Comparison of ENCODE assay signal across 17 cellular contexts in the genomic region with DNA sequence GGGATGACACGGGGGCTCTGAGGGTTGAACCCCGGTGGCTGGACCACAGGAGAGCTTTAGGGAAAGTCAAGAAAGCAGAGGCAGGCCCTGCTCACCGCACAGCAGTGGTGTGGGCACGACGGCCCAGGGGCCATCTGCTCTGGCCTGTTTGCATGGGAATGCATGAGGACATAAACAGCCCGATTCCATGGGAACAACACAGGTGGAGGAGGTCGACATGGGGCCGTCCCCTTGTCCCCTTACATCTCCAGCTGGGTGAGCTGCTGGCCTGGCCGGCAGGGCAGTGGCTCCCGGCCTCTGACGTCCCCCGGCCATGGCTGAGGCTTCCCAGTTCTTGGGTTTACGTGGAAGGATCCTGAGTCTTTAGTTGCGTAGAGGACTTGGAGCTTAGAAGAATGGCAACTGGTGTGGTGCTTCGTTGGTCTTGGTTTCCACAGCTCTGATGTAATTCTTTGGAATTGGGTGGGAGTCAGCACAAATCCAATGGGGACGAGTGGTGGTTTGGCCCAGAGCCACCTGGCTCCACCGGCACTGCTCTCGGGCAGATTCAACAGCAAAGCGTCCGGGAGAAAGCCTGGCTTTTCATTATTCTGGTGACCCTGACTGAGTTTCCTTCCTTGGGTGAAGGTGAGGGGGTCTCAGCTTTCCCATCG.
DNase-seq lines count a peak whose midpoint lies in the region; ATAC-seq and TF ChIP-seq lines count a peak whose summit lies in the region.
"Had no signal": no experiment of that assay in that cellular context is flagged by ENCODE, and none has a peak within 500 bp of the region (broad histone marks: within the 10 kb centered on the region; RNA-seq: fewer than 3 reads in every experiment).

No MANE protein-coding gene starts in this region.

- DNase-seq in cerebellum (ENCODE audit: low spot score), result peak; percentile 5
- peak; percentile 75 to 88 (median 86) for DNase-seq in right cardiac atrium
- DNase-seq in sciatic nerve (ENCODE audit: low spot score), result peak; percentile 89
- DNase-seq in stimulated activated CD4-positive, alpha-beta T cell treated with anti-CD3 and anti-CD28 coated beads, Interleukin-15, amount 100 ng/mL, for 24 hours, result no peak
- no peak for DNase-seq in NCI-H1930 (lab: John Stamatoyannopoulos, UW)
- no peak for DNase-seq in OCI-LY7 (ENCODE audit: low spot score)
- DNase-seq: activated effector memory CD4-positive, alpha-beta T cell treated with anti-CD3 and anti-CD28 coated beads, Interleukin-2, amount 50 U/mL, for 16 hours; COR-L47; effector CD4-positive, alpha-beta T cell; foreskin melanocyte; GF-D8; NCI-H187; NCI-H526; WERI-Rb-1 had no signal

- H3K4me3 ChIP-seq in right cardiac atrium (ENCODE audit: low read length), result no peak overlapping the region
- H3K4me3 ChIP-seq in OCI-LY7 (ENCODE audit: low read depth, low read length, poor library complexity, severe bottlenecking), result no peak overlapping the region

- CTCF ChIA-PET in OCI-LY7 (lab: Charles Lee; ENCODE audit: unreplicated experiment), result no interaction called here

- intact Hi-C loops in right cardiac atrium (cut with DNase I), result no loop called here
- intact Hi-C loops in sciatic nerve (cut with DNase I), result no loop called here
- intact Hi-C loops in OCI-LY7 (cut with micrococcal nuclease; ENCODE audit: unreplicated experiment), result no loop called here

- BruUV-seq in OCI-LY7 (replicated peaks; lab: Mats Ljungman, UMichigan), result no TSS peak

- peak overlapping the region; percentile 13; the same call in 1 of the 2 replicates for H3K27ac ChIP-seq in C4-2B
- no peak overlapping the region for H3K27ac ChIP-seq in right cardiac atrium (ENCODE audit: low read length)
- H3K27ac ChIP-seq in OCI-LY7 (ENCODE audit: low read depth, low read length, poor library complexity, severe bottlenecking), result no peak overlapping the region
- H3K27ac ChIP-seq: WERI-Rb-1 had no signal

- H3K79me2 ChIP-seq in OCI-LY7 (ENCODE audit: insufficient read depth, low read depth, low read length), result no peaks in the 10 kb centered on the region

- H3K36me3 ChIP-seq in OCI-LY7 (ENCODE audit: insufficient read depth, low read length), result no peaks in the 10 kb centered on the region
- H3K36me3 ChIP-seq: WERI-Rb-1 had no signal

- TF ChIP-seq CTCF in C4-2B (conservative IDR thresholded peaks at IDR 0.05), result no peak
- TF ChIP-seq CTCF in OCI-LY7 (conservative IDR thresholded peaks at IDR 0.05; ENCODE audit: low read length), result no peak

- POLR2A ChIA-PET in OCI-LY7 (lab: Charles Lee), result no interaction called here

- 64% methylated on average over 21 of the region's 21 CpGs for WGBS in right cardiac atrium

- no peak overlapping the region for H3K4me2 ChIP-seq in OCI-LY7 (ENCODE audit: low read length)

- no peaks in the 10 kb centered on the region for H4K20me1 ChIP-seq in OCI-LY7 (ENCODE audit: insufficient read depth, low read length)

- H3K4me1 ChIP-seq in right cardiac atrium (ENCODE audit: control insufficient read depth, insufficient read depth, low read length) (no peaks in the 10 kb centered on the region), OCI-LY7 (ENCODE audit: insufficient read depth, low read length, poor library complexity, severe bottlenecking) (no peaks in the 10 kb centered on the region)

- H3K9me3 ChIP-seq in right cardiac atrium (ENCODE audit: control insufficient read depth, low read length) (no peaks in the 10 kb centered on the region), OCI-LY7 (ENCODE audit: low read length) (no peaks in the 10 kb centered on the region)

- ATAC-seq in right cardiac atrium, result peak; percentile 70 to 80
- peak; percentile 91 for ATAC-seq in sciatic nerve
- no peak for ATAC-seq in HG03196 (IDR thresholded peaks at IDR 0.05; ENCODE audit: unreplicated experiment)
- ATAC-seq: Panc1 had no signal

- no peaks in the 10 kb centered on the region for H3K9me2 ChIP-seq in OCI-LY7 (ENCODE audit: insufficient read depth, low read length)

- no peak overlapping the region for H2AFZ ChIP-seq in OCI-LY7 (ENCODE audit: low read length)

- H3K27me3 ChIP-seq in right cardiac atrium (ENCODE audit: control insufficient read depth, insufficient read depth), result no peaks in the 10 kb centered on the region

Comparison
In these comparisons a context has a peak if more than half of its experiments do, and no peak if none do; other contexts are left out.
1. DNase-seq: peak in cerebellum (single experiment), right cardiac atrium (3 of 3) and sciatic nerve (single experiment); none in stimulated activated CD4-positive, alpha-beta T cell treated with anti-CD3 and anti-CD28 coated beads, Interleukin-15, amount 100 ng/mL, for 24 hours (single experiment), NCI-H1930 (0 of 2) and OCI-LY7 (single experiment).